1 cellular context compared by ENCODE assay signal in the genomic region with DNA sequence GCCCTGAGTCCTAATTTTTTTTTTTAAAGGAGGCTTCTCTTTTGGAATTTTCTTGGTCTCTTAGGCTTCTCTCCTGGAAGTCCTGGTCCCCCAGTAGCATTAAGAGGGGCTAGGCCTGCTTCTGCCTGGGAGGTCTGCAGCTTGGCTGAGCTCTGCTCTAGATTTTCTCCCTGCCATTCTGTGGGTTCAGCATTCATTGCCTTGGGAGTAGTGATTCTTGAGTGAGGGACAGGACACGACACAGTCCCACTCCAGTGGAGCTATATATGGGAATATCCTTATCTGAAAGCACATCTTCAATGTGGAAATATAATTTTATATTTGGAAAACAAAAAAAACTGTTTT.
A peak's percentile ranks its signal among the peaks of the same experiment; 100 is the strongest.
TF ChIP-seq lines count a peak whose summit lies in the region.

No MANE protein-coding gene starts in this region.

TF ChIP-seq in HepG2, 621 proteins besides CTCF, POLR2A, EP300 and RAD21:
- peak; percentile 43; the same call in 1 of the 2 replicates for TF ChIP-seq ZNF331 (CRISPR knock-in tag; IDR thresholded peaks at IDR 0.05)
- no peak for TF ChIP-seq ZNF136 (CRISPR knock-in tag; IDR thresholded peaks at IDR 0.05; ENCODE audit: low read depth)
